In the genomic region with DNA sequence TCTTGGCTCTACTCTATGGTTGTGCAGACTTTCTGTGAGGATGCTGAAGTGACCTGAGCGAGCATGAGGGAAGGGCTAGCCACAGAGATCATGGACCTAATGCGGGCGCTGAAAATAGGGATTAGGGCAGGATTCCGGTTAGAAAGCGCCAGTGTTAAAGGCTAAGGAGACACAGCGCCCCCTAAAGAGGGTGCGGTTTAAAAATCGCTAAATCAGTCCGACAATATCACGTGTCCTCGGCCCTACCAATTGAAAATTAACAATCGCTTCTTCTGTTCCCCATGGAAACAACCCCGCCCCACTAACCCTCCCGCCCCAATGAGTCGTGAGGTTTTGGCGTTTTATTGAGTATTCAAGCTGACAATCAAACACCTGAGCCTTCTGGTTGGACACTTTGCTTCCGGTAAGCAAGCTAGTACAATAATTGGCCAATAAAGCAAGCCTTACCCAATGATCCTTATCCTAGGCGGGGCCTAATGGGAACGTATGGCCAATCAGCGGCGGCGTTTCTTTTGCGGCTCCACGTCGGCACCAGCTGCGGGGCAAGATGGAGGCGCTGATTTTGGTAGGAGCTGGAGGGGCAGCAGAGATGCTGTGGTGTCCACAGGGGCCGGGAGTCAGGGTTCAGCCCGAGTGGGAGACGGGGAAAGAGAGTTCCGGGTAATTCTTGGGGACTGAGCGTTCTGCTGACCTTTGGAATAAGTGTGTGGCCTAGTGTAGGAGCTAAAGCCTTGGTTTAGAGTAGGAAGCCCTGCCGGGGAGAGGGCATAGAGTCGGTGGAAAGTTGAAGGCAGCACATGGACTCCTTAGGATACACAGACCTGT, we compare ENCODE assay signal across 1 cellular context.
TF ChIP-seq lines count a peak whose summit lies in the region.

Gene COPZ1, plus strand, starts transcription at position 515 of the 825 bp plus-strand sequence. Its CDS starts 33 bp downstream, at position 548.

TF ChIP-seq in IMR-90, 13 proteins besides CTCF, POLR2A, EP300 and RAD21 (continued from another document):
- TF ChIP-seq USF2 (IDR thresholded peaks at IDR 0.05; ENCODE audit: low read depth, low read length) (peak; percentile 94), CHD1 (IDR thresholded peaks at IDR 0.05; ENCODE audit: low read depth, low read length) (peak; percentile 66; the same call in 1 of the 2 replicates), NFE2L2 (IDR thresholded peaks at IDR 0.05; ENCODE audit: low read depth, low read length) (no peak)
- TF ChIP-seq, protein P1, sequence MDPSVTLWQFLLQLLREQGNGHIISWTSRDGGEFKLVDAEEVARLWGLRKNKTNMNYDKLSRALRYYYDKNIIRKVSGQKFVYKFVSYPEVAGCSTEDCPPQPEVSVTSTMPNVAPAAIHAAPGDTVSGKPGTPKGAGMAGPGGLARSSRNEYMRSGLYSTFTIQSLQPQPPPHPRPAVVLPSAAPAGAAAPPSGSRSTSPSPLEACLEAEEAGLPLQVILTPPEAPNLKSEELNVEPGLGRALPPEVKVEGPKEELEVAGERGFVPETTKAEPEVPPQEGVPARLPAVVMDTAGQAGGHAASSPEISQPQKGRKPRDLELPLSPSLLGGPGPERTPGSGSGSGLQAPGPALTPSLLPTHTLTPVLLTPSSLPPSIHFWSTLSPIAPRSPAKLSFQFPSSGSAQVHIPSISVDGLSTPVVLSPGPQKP (IDR thresholded peaks at IDR 0.05; ENCODE audit: borderline replicate concordance, low read depth, low read length), result no peak
